In genomic region chr9:135158572-135158937, GRCh38 we compare ENCODE assay signal across 21 cellular contexts.
"Had no signal": no experiment of that assay in that cellular context is flagged by ENCODE, and none has a peak within 500 bp of the region (broad histone marks: within the 10 kb centered on the region; RNA-seq: fewer than 3 reads in every experiment).

No MANE protein-coding gene starts in this region.

- FAIRE-seq: HTR-8/SVneo, RCC 7860 had no signal

- DNase-seq: Kasumi-1, MM.1S, NCI-H1092 treated with DMSO at 0.1 percent for 48 hours, NCI-H1436, NCI-H187, NCI-H2029, NCI-H2081 treated with DMSO at 0.1 percent for 48 hours, NCI-H2171, NCI-H226, NCI-H446, NCI-H510A, NCI-H524 treated with DMSO at 0.1 percent for 48 hours, NCI-H69, NCI-H774, RPMI8226, SHP77 had no signal

- H3K4me2 ChIP-seq: KMS-11 had no signal

- H3K27ac ChIP-seq: HL-60, KMS-11 had no signal

- H3K9ac ChIP-seq: KMS-11 had no signal

- ATAC-seq: SK-N-SH treated with all-trans-retinoic acid at 6 μM for 48 hours had no signal
